ENCODE assay signal across 1 cellular context in genomic region chr16:67207116-67207856, GRCh38.
TF ChIP-seq lines count a peak whose summit lies in the region.

No MANE protein-coding gene starts in this region.

TF ChIP-seq in K562, 482 proteins besides CTCF, POLR2A, EP300 and RAD21:
- TF ChIP-seq HMGN3 (IDR thresholded peaks at IDR 0.05; ENCODE audit: borderline replicate concordance, extremely low read depth, insufficient read length, low read depth, low read length) = peak; percentile 4
- peak in 1 of 3 experiments; percentile 58 for TF ChIP-seq YY1 (IDR thresholded peaks at IDR 0.05; ENCODE audit: borderline replicate concordance in 1 of 3, control insufficient read depth in 1 of 3, extremely low read depth in 1 of 3, insufficient read depth in 3 of 3, insufficient read length in 1 of 3, insufficient replicate concordance in 2 of 3, low read depth in 1 of 3, low read length in 2 of 3)
- peak; percentile 16; the same call in 1 of the 2 replicates for TF ChIP-seq ZNF740 (CRISPR knock-in tag; IDR thresholded peaks at IDR 0.05)
- no peak for TF ChIP-seq ZNF740 (tag; IDR thresholded peaks at IDR 0.05)
- 0 out of 2 replicates have a peak, but pooled peaks have one; percentile 12 for TF ChIP-seq PTBP1 (IDR thresholded peaks at IDR 0.05; ENCODE audit: low read depth, low read length)
- no peak for TF ChIP-seq ZNF408 (CRISPR knock-in tag; IDR thresholded peaks at IDR 0.05; ENCODE audit: low read depth)
- TF ChIP-seq POLR2G (IDR thresholded peaks at IDR 0.05; ENCODE audit: low read depth, low read length) = peak; percentile 68; the same call in 1 of the 2 replicates
